Comparison of ENCODE assay signal across 8 cellular contexts in genomic region chrX:48919360-48919821, GRCh38. TPM values are rescaled to one million over a fixed set of nuclear protein-coding genes. Genes with fewer than 3 reads are reported as not detected.
DNase-seq lines count a peak whose midpoint lies in the region; ATAC-seq, FAIRE-seq and TF ChIP-seq lines count a peak whose summit lies in the region.

No MANE protein-coding gene starts in this region.

- no CpG with 5 or more reads among the region's 15 CpGs for WGBS in HepG2 (ENCODE audit: low lambda C conversion rate)
- 0% methylated on average over 14 of the region's 15 CpGs; no CpG with 5 or more reads in 1 of the 2 donors for WGBS in testis, 2 donors

- H3K36me3 ChIP-seq in Loucy (ENCODE audit: insufficient read depth, low read length) (peaks cover 14% of the 10 kb centered on the region; the same call in 1 of the 2 replicates), brain microvascular endothelial cell (replicated peaks) (peaks cover 3% of the 10 kb centered on the region), HepG2 (replicated peaks in 1 of 2; ENCODE audit: control insufficient read depth in 1 of 2, insufficient read depth in 2 of 2, low read length in 2 of 2) (peaks cover 3 to 20% of the 10 kb centered on the region in 2 experiments; a peak in 3 of 5 replicates), testis (ENCODE audit: low read depth, missing control alignments) (no peaks in the 10 kb centered on the region)

- H3K4me3 ChIP-seq in Loucy (ENCODE audit: low read length, poor library complexity, severe bottlenecking) (peak overlapping the region; percentile 83), brain microvascular endothelial cell (ENCODE audit: low read depth, low read length) (peak overlapping the region; percentile 62), HepG2 (replicated peaks in 1 of 3; ENCODE audit: insufficient read depth in 1 of 3, low read depth in 2 of 3, low read length in 3 of 3) (peak overlapping the region; percentile 46 to 75 (median 53); a peak in 5 of 6 replicates), testis (peak overlapping the region; percentile 48 to 67)

- no TSS peak for BruUV-seq in HepG2 (replicated peaks; lab: Mats Ljungman, UMichigan)

- intact Hi-C loops in HepG2 (cut with micrococcal nuclease; ENCODE audit: unreplicated experiment): loop anchor here (5.0 to 10.0 kb wide), 2 partner anchors 155 to 272 kb away; partner anchors contain the start of gene GLOD5
- intact Hi-C loops in testis (cut with DNase I; ENCODE audit: low total_unique reads): no loop called here

- no peaks in the 10 kb centered on the region for H3K9me3 ChIP-seq in Loucy (ENCODE audit: insufficient read depth, low read depth, low read length)
- H3K9me3 ChIP-seq in HepG2 (ENCODE audit: low read length): no peaks in the 10 kb centered on the region
- H3K9me3 ChIP-seq in testis: no peaks in the 10 kb centered on the region

- H3K9ac ChIP-seq in Loucy (ENCODE audit: low read depth, low read length, poor library complexity, severe bottlenecking): peak overlapping the region; percentile 59
- H3K9ac ChIP-seq in HepG2 (ENCODE audit: insufficient read depth, low read depth, low read length): peak overlapping the region; percentile 43; the same call in 1 of the 2 replicates

- in situ Hi-C loops in brain microvascular endothelial cell (cut with HindIII; ENCODE audit: low pct_ligation_motif_present, low sequenced_read_pairs) (no loop called here), HepG2 (cut with HindIII; ENCODE audit: extremely low pct_ligation_motif_present, low pct_unique_long_range_greater_than_20kb) (no loop called here)

- FAIRE-seq in HepG2 (lab: Jason Lieb, UNC): no peak

- no peak for DNase-seq in brain microvascular endothelial cell
- DNase-seq in HepG2 (ENCODE audit: low spot score): no peak
- DNase-seq in testis: no peak
- no peak for DNase-seq in 8988T
- DNase-seq in cerebellar nuclear complex (lab: John Stamatoyannopoulos, UW): no peak
- no peak for DNase-seq in Kasumi-1 (lab: John Stamatoyannopoulos, UW)

- H2AFZ ChIP-seq in Loucy (ENCODE audit: low read length): no peak overlapping the region
- H2AFZ ChIP-seq in HepG2 (ENCODE audit: low read length): no peak overlapping the region

- TF ChIP-seq CTCF in Loucy (conservative IDR thresholded peaks at IDR 0.05; ENCODE audit: low read length) (no peak), brain microvascular endothelial cell (IDR thresholded peaks at IDR 0.05; ENCODE audit: low read depth, low read length, missing control alignments) (no peak), HepG2 (CRISPR knock-in tag; IDR thresholded peaks at IDR 0.05) (no peak), testis (IDR thresholded peaks at IDR 0.05) (no peak)

- no peak overlapping the region for H3K27ac ChIP-seq in brain microvascular endothelial cell
- peak overlapping the region; percentile 59 for H3K27ac ChIP-seq in HepG2 (ENCODE audit: extremely low read length, insufficient read depth, low read length)
- H3K27ac ChIP-seq in testis: peak overlapping the region; percentile 63 to 81

- no peak for TF ChIP-seq RAD21 in HepG2 (CRISPR knock-in tag; IDR thresholded peaks at IDR 0.05)

- CTCF ChIA-PET in HepG2 (lab: Yijun Ruan, JAX; ENCODE audit: low intra/inter-chr PET ratio, low total read pairs): no interaction called here

- H3K27me3 ChIP-seq in Loucy (ENCODE audit: insufficient read depth, low read length, poor library complexity, severe bottlenecking): no peaks in the 10 kb centered on the region
- H3K27me3 ChIP-seq in brain microvascular endothelial cell (replicated peaks): no peaks in the 10 kb centered on the region
- no peaks in the 10 kb centered on the region for H3K27me3 ChIP-seq in HepG2 (ENCODE audit: control insufficient read depth in 1 of 2, insufficient read depth in 2 of 2, low read length in 2 of 2)
- no peaks in the 10 kb centered on the region for H3K27me3 ChIP-seq in testis

- no peak for TF ChIP-seq EP300 in HepG2 (IDR thresholded peaks at IDR 0.05; ENCODE audit: low read depth in 2 of 2, low read length in 2 of 2)
- no peak for TF ChIP-seq EP300 in HepG2 (CRISPR knock-in tag; IDR thresholded peaks at IDR 0.05; ENCODE audit: borderline replicate concordance)

- H3K4me1 ChIP-seq in Loucy (ENCODE audit: insufficient read depth, low read length, poor library complexity, severe bottlenecking) (peaks cover 11% of the 10 kb centered on the region), HepG2 (ENCODE audit: insufficient read depth, low read length) (peaks cover 31% of the 10 kb centered on the region), testis (peaks cover 3% of the 10 kb centered on the region)

- POLR2A ChIA-PET in HepG2 (lab: Yijun Ruan, JAX): interaction anchor here (0.6 to 1.5 kb wide), 3 partner anchors 22 to 28 kb away, joined by 3 to 7 read pairs (median 3); partner anchors contain the start of genes PQBP1 and TIMM17B

- no peak for TF ChIP-seq POLR2A in HepG2 (IDR thresholded peaks at IDR 0.05; ENCODE audit: insufficient read depth in 1 of 2, low read depth in 2 of 2, low read length in 2 of 2)
- TF ChIP-seq POLR2A in testis (IDR thresholded peaks at IDR 0.05): no peak

- H3F3A ChIP-seq in Loucy (ENCODE audit: low read depth): no peaks in the 10 kb centered on the region

- ATAC-seq in GM19025 (IDR thresholded peaks at IDR 0.05; ENCODE audit: low read depth, unreplicated experiment): peak; percentile 15
- ATAC-seq in HepG2: peak; percentile 47

- peaks cover 5% of the 10 kb centered on the region for H4K20me1 ChIP-seq in Loucy (ENCODE audit: insufficient read depth, low read length, poor library complexity, severe bottlenecking)
- no peaks in the 10 kb centered on the region for H4K20me1 ChIP-seq in HepG2 (ENCODE audit: insufficient read depth, low read length)

- H3K9me2 ChIP-seq in Loucy (replicated peaks; ENCODE audit: low read depth, low read length): no peaks in the 10 kb centered on the region

- H3K79me2 ChIP-seq in Loucy (ENCODE audit: insufficient read depth, low read length) (peaks cover 11% of the 10 kb centered on the region; the same call in 1 of the 2 replicates), HepG2 (ENCODE audit: insufficient read depth, low read length) (peaks cover 13% of the 10 kb centered on the region)

- H3K4me2 ChIP-seq in Loucy (ENCODE audit: low read depth, low read length, poor library complexity, severe bottlenecking) (peak overlapping the region; percentile 85), HepG2 (ENCODE audit: low read depth, low read length) (peak overlapping the region; percentile 65)

RNA-seq across cellular contexts. Expression of gene PIM2, which starts 0.6 kb away (rescaled TPM):
- total RNA-seq in HepG2 (2016; rRNA removed; fragmentation: Illumina TruSeq; extraction: Trizol) (13.0 and 14.4 TPM in 2 replicates), testis (10 to 100 TPM; 21.5 to 23.0 TPM)
- 1.7 and 2.6 TPM in 2 replicates for total RNA-seq in HepG2 (2016; cell fraction: cytosol; rRNA removed; fragmentation: Illumina TruSeq; extraction: Trizol; ENCODE audit: low read depth)
- total RNA-seq in HepG2 (2016; cell fraction: insoluble cytoplasmic fraction; rRNA removed; fragmentation: Illumina TruSeq; extraction: Trizol): 11.9 and 13.2 TPM in 2 replicates
- 5.9 and 6.5 TPM in 2 replicates for total RNA-seq in HepG2 (2016; cell fraction: membrane; rRNA removed; fragmentation: Illumina TruSeq; extraction: Trizol)
- 7.9 and 8.0 TPM in 2 replicates for total RNA-seq in HepG2 (2016; cell fraction: nucleus; rRNA removed; fragmentation: Illumina TruSeq; extraction: Trizol)
- polyA plus RNA-seq in HepG2 (2011; rRNA removed) (15.8 and 17.4 TPM in 2 replicates), testis (ENCODE audit: insufficient read depth, low read depth, low replicate concordance) (20.6 TPM)
- 10.3 and 10.6 TPM in 2 replicates for polyA plus RNA-seq in HepG2 (2011; cell fraction: cytosol; rRNA removed)
- polyA plus RNA-seq in HepG2 (2011; cell fraction: nucleus; rRNA removed): 14.3 and 17.5 TPM in 2 replicates
- polyA plus RNA-seq in HepG2 (2012): 10.1 and 10.6 TPM in 2 replicates
- polyA plus RNA-seq in HepG2 (2016; cell fraction: cytosol; fragmentation: Illumina TruSeq; extraction: Trizol; ENCODE audit: low read depth): 1.1 TPM in 2 replicates
- 14.0 and 15.2 TPM in 2 replicates for polyA plus RNA-seq in HepG2 (2016; cell fraction: insoluble cytoplasmic fraction; fragmentation: Illumina TruSeq; extraction: Trizol; ENCODE audit: low read depth)
- 3.5 and 4.0 TPM in 2 replicates for polyA plus RNA-seq in HepG2 (2016; cell fraction: membrane; fragmentation: Illumina TruSeq; extraction: Trizol; ENCODE audit: low read depth)
- 11.4 and 16.3 TPM in 2 replicates for polyA plus RNA-seq in HepG2 (2016; cell fraction: nucleus; fragmentation: Illumina TruSeq; extraction: Trizol; ENCODE audit: insufficient read depth, low read depth)
- polyA minus RNA-seq in HepG2 (2011; rRNA and poly(A)+ RNA removed; ENCODE audit: low replicate concordance): 17.3 and 37.4 TPM in 2 replicates
- 4.9 and 5.8 TPM in 2 replicates for polyA minus RNA-seq in HepG2 (2011; cell fraction: cytosol; rRNA and poly(A)+ RNA removed)
- 8.5 and 10.9 TPM in 2 replicates for polyA minus RNA-seq in HepG2 (2011; cell fraction: nucleus; rRNA and poly(A)+ RNA removed)

RNA-seq across cellular contexts. Expression of gene SLC35A2, which starts 7.9 kb away (rescaled TPM):
- 17.2 and 32.1 TPM in 2 replicates for total RNA-seq in HepG2 (2016; rRNA removed; fragmentation: Illumina TruSeq; extraction: Trizol)
- total RNA-seq in HepG2 (2016; cell fraction: cytosol; rRNA removed; fragmentation: Illumina TruSeq; extraction: Trizol; ENCODE audit: low read depth): 5.6 and 5.8 TPM in 2 replicates
- 13.8 and 35.7 TPM in 2 replicates for total RNA-seq in HepG2 (2016; cell fraction: insoluble cytoplasmic fraction; rRNA removed; fragmentation: Illumina TruSeq; extraction: Trizol)
- total RNA-seq in HepG2 (2016; cell fraction: membrane; rRNA removed; fragmentation: Illumina TruSeq; extraction: Trizol): 12.4 and 13.9 TPM in 2 replicates
- total RNA-seq in HepG2 (2016; cell fraction: nucleus; rRNA removed; fragmentation: Illumina TruSeq; extraction: Trizol): 24.9 and 30.9 TPM in 2 replicates
- 40.8 and 46.4 TPM in 2 replicates for polyA plus RNA-seq in HepG2 (2011; rRNA removed)
- polyA plus RNA-seq in HepG2 (2011; cell fraction: cytosol; rRNA removed): 41.7 and 48.0 TPM in 2 replicates
- 31.2 and 31.5 TPM in 2 replicates for polyA plus RNA-seq in HepG2 (2011; cell fraction: nucleus; rRNA removed)
- 16.3 and 18.8 TPM in 2 replicates for polyA plus RNA-seq in HepG2 (2012)
- polyA plus RNA-seq in HepG2 (2016; cell fraction: cytosol; fragmentation: Illumina TruSeq; extraction: Trizol; ENCODE audit: low read depth): 6.8 and 8.5 TPM in 2 replicates
- polyA plus RNA-seq in HepG2 (2016; cell fraction: insoluble cytoplasmic fraction; fragmentation: Illumina TruSeq; extraction: Trizol; ENCODE audit: low read depth): 20.0 and 23.2 TPM in 2 replicates
- 12.9 and 13.5 TPM in 2 replicates for polyA plus RNA-seq in HepG2 (2016; cell fraction: membrane; fragmentation: Illumina TruSeq; extraction: Trizol; ENCODE audit: low read depth)
- polyA plus RNA-seq in HepG2 (2016; cell fraction: nucleus; fragmentation: Illumina TruSeq; extraction: Trizol; ENCODE audit: insufficient read depth, low read depth): 57.8 and 62.5 TPM in 2 replicates
- 110 and 137 TPM in 2 replicates for polyA minus RNA-seq in HepG2 (2011; rRNA and poly(A)+ RNA removed; ENCODE audit: low replicate concordance)
- 25.2 and 26.9 TPM in 2 replicates for polyA minus RNA-seq in HepG2 (2011; cell fraction: cytosol; rRNA and poly(A)+ RNA removed)
- 9.3 and 12.1 TPM in 2 replicates for polyA minus RNA-seq in HepG2 (2011; cell fraction: nucleus; rRNA and poly(A)+ RNA removed)
- total RNA-seq in testis: 10 to 100 TPM; 15.9 to 21.6 TPM
- 18.6 TPM for polyA plus RNA-seq in testis (ENCODE audit: insufficient read depth, low read depth, low replicate concordance)

RNA-seq across cellular contexts. Expression of gene PQBP1, which starts 21.7 kb away (rescaled TPM):
- total RNA-seq in HepG2 (2016; rRNA removed; fragmentation: Illumina TruSeq; extraction: Trizol) (80.9 and 99.4 TPM in 2 replicates), testis (10 to 100 TPM; 39.3 to 43.7 TPM)
- 33.5 and 34.4 TPM in 2 replicates for total RNA-seq in HepG2 (2016; cell fraction: cytosol; rRNA removed; fragmentation: Illumina TruSeq; extraction: Trizol; ENCODE audit: low read depth)
- 87.4 and 94.4 TPM in 2 replicates for total RNA-seq in HepG2 (2016; cell fraction: insoluble cytoplasmic fraction; rRNA removed; fragmentation: Illumina TruSeq; extraction: Trizol)
- 35.6 and 39.4 TPM in 2 replicates for total RNA-seq in HepG2 (2016; cell fraction: membrane; rRNA removed; fragmentation: Illumina TruSeq; extraction: Trizol)
- total RNA-seq in HepG2 (2016; cell fraction: nucleus; rRNA removed; fragmentation: Illumina TruSeq; extraction: Trizol): 40.0 and 41.7 TPM in 2 replicates
- polyA plus RNA-seq in HepG2 (2011; rRNA removed) (58.1 and 66.9 TPM in 2 replicates), testis (ENCODE audit: insufficient read depth, low read depth, low replicate concordance) (37.8 TPM)
- 77.0 and 80.0 TPM in 2 replicates for polyA plus RNA-seq in HepG2 (2011; cell fraction: cytosol; rRNA removed)
- 123 and 131 TPM in 2 replicates for polyA plus RNA-seq in HepG2 (2011; cell fraction: nucleus; rRNA removed)
- polyA plus RNA-seq in HepG2 (2012): 72.0 and 77.4 TPM in 2 replicates
- polyA plus RNA-seq in HepG2 (2016; cell fraction: cytosol; fragmentation: Illumina TruSeq; extraction: Trizol; ENCODE audit: low read depth): 39.2 and 46.6 TPM in 2 replicates
- 111 and 112 TPM in 2 replicates for polyA plus RNA-seq in HepG2 (2016; cell fraction: insoluble cytoplasmic fraction; fragmentation: Illumina TruSeq; extraction: Trizol; ENCODE audit: low read depth)
- polyA plus RNA-seq in HepG2 (2016; cell fraction: membrane; fragmentation: Illumina TruSeq; extraction: Trizol; ENCODE audit: low read depth): 42.4 and 43.0 TPM in 2 replicates
- polyA plus RNA-seq in HepG2 (2016; cell fraction: nucleus; fragmentation: Illumina TruSeq; extraction: Trizol; ENCODE audit: insufficient read depth, low read depth): 101 and 103 TPM in 2 replicates
- polyA minus RNA-seq in HepG2 (2011; rRNA and poly(A)+ RNA removed; ENCODE audit: low replicate concordance): 33.5 and 103 TPM in 2 replicates
- 32.2 and 41.4 TPM in 2 replicates for polyA minus RNA-seq in HepG2 (2011; cell fraction: cytosol; rRNA and poly(A)+ RNA removed)
- polyA minus RNA-seq in HepG2 (2011; cell fraction: nucleus; rRNA and poly(A)+ RNA removed): 23.3 and 26.7 TPM in 2 replicates

RNA-seq across cellular contexts. Expression of gene TIMM17B, which starts 21.8 kb away (rescaled TPM):
- total RNA-seq in HepG2 (2016; rRNA removed; fragmentation: Illumina TruSeq; extraction: Trizol) (53.4 and 56.0 TPM in 2 replicates), testis (10 to 100 TPM; 41.2 to 53.2 TPM)
- 16.1 and 16.6 TPM in 2 replicates for total RNA-seq in HepG2 (2016; cell fraction: cytosol; rRNA removed; fragmentation: Illumina TruSeq; extraction: Trizol; ENCODE audit: low read depth)
- total RNA-seq in HepG2 (2016; cell fraction: insoluble cytoplasmic fraction; rRNA removed; fragmentation: Illumina TruSeq; extraction: Trizol): 59.1 and 59.6 TPM in 2 replicates
- total RNA-seq in HepG2 (2016; cell fraction: membrane; rRNA removed; fragmentation: Illumina TruSeq; extraction: Trizol): 21.0 and 25.1 TPM in 2 replicates
- total RNA-seq in HepG2 (2016; cell fraction: nucleus; rRNA removed; fragmentation: Illumina TruSeq; extraction: Trizol): 35.5 and 35.9 TPM in 2 replicates
- polyA plus RNA-seq in HepG2 (2011; rRNA removed) (69.1 and 72.5 TPM in 2 replicates), testis (ENCODE audit: insufficient read depth, low read depth, low replicate concordance) (32.9 TPM)
- 74.6 and 124 TPM in 2 replicates for polyA plus RNA-seq in HepG2 (2011; cell fraction: cytosol; rRNA removed)
- polyA plus RNA-seq in HepG2 (2011; cell fraction: nucleus; rRNA removed): 52.8 and 64.5 TPM in 2 replicates
- polyA plus RNA-seq in HepG2 (2012): 50.1 and 56.0 TPM in 2 replicates
- polyA plus RNA-seq in HepG2 (2016; cell fraction: cytosol; fragmentation: Illumina TruSeq; extraction: Trizol; ENCODE audit: low read depth): 18.8 and 21.5 TPM in 2 replicates
- 63.6 and 70.0 TPM in 2 replicates for polyA plus RNA-seq in HepG2 (2016; cell fraction: insoluble cytoplasmic fraction; fragmentation: Illumina TruSeq; extraction: Trizol; ENCODE audit: low read depth)
- polyA plus RNA-seq in HepG2 (2016; cell fraction: membrane; fragmentation: Illumina TruSeq; extraction: Trizol; ENCODE audit: low read depth): 22.7 and 26.6 TPM in 2 replicates
- 67.0 and 69.3 TPM in 2 replicates for polyA plus RNA-seq in HepG2 (2016; cell fraction: nucleus; fragmentation: Illumina TruSeq; extraction: Trizol; ENCODE audit: insufficient read depth, low read depth)
- 67.5 and 136 TPM in 2 replicates for polyA minus RNA-seq in HepG2 (2011; rRNA and poly(A)+ RNA removed; ENCODE audit: low replicate concordance)
- 20.0 and 25.0 TPM in 2 replicates for polyA minus RNA-seq in HepG2 (2011; cell fraction: cytosol; rRNA and poly(A)+ RNA removed)
- polyA minus RNA-seq in HepG2 (2011; cell fraction: nucleus; rRNA and poly(A)+ RNA removed): 11.8 and 14.9 TPM in 2 replicates

RNA-seq across cellular contexts. Expression of gene OTUD5, which starts 38.0 kb away (rescaled TPM):
- total RNA-seq in HepG2 (2016; rRNA removed; fragmentation: Illumina TruSeq; extraction: Trizol) (16.9 and 18.4 TPM in 2 replicates), testis (10 to 100 TPM; 74.3 to 77.1 TPM)
- total RNA-seq in HepG2 (2016; cell fraction: cytosol; rRNA removed; fragmentation: Illumina TruSeq; extraction: Trizol; ENCODE audit: low read depth): 7.3 and 7.9 TPM in 2 replicates
- total RNA-seq in HepG2 (2016; cell fraction: insoluble cytoplasmic fraction; rRNA removed; fragmentation: Illumina TruSeq; extraction: Trizol): 15.3 and 18.1 TPM in 2 replicates
- 13.3 and 13.6 TPM in 2 replicates for total RNA-seq in HepG2 (2016; cell fraction: membrane; rRNA removed; fragmentation: Illumina TruSeq; extraction: Trizol)
- 11.1 and 13.9 TPM in 2 replicates for total RNA-seq in HepG2 (2016; cell fraction: nucleus; rRNA removed; fragmentation: Illumina TruSeq; extraction: Trizol)
- polyA plus RNA-seq in HepG2 (2011; rRNA removed) (42.2 and 44.8 TPM in 2 replicates), testis (ENCODE audit: insufficient read depth, low read depth, low replicate concordance) (36.2 TPM)
- polyA plus RNA-seq in HepG2 (2011; cell fraction: cytosol; rRNA removed): 29.5 and 29.7 TPM in 2 replicates
- polyA plus RNA-seq in HepG2 (2011; cell fraction: nucleus; rRNA removed): 74.0 and 78.6 TPM in 2 replicates
- 30.8 and 34.7 TPM in 2 replicates for polyA plus RNA-seq in HepG2 (2012)
- 14.5 and 15.7 TPM in 2 replicates for polyA plus RNA-seq in HepG2 (2016; cell fraction: cytosol; fragmentation: Illumina TruSeq; extraction: Trizol; ENCODE audit: low read depth)
- 20.0 and 25.8 TPM in 2 replicates for polyA plus RNA-seq in HepG2 (2016; cell fraction: insoluble cytoplasmic fraction; fragmentation: Illumina TruSeq; extraction: Trizol; ENCODE audit: low read depth)
- polyA plus RNA-seq in HepG2 (2016; cell fraction: membrane; fragmentation: Illumina TruSeq; extraction: Trizol; ENCODE audit: low read depth): 18.9 and 22.2 TPM in 2 replicates
- polyA plus RNA-seq in HepG2 (2016; cell fraction: nucleus; fragmentation: Illumina TruSeq; extraction: Trizol; ENCODE audit: insufficient read depth, low read depth): 32.8 and 33.6 TPM in 2 replicates
- polyA minus RNA-seq in HepG2 (2011; rRNA and poly(A)+ RNA removed; ENCODE audit: low replicate concordance): 40.8 and 110 TPM in 2 replicates
- 20.0 and 21.9 TPM in 2 replicates for polyA minus RNA-seq in HepG2 (2011; cell fraction: cytosol; rRNA and poly(A)+ RNA removed)
- polyA minus RNA-seq in HepG2 (2011; cell fraction: nucleus; rRNA and poly(A)+ RNA removed): 14.8 and 17.9 TPM in 2 replicates
